In the genomic region with DNA sequence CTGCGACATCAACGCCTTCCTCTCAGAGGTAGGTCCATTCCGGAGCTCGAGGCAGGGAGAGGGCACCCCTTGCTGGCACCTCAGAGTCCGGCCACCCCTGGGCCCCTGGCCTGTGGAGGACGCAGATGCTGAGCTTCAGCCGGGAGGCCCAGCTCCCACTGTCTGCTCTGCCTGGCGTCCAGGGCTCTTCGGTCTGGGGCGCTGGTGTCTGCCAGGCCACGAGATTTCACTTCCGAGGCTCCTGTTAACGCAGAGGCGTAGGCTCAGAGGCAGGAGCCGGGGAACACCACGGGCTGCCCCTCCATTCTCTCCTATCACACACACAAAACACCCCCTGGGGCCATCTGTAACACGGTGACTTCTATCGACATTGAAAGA, we compare ENCODE assay signal across 7 cellular contexts. TPM values are rescaled to one million over a fixed set of nuclear protein-coding genes. Genes with fewer than 3 reads are reported as not detected.
"Had no signal": no experiment of that assay in that cellular context is flagged by ENCODE, and none has a peak within 500 bp of the region (broad histone marks: within the 10 kb centered on the region; RNA-seq: fewer than 3 reads in every experiment).

No MANE protein-coding gene starts in this region.

- H3K27ac Mint-ChIP-seq: GM23338, H9 had no signal

- H3K4me3 ChIP-seq: GM23338 had no signal

- H2AFZ ChIP-seq: GM23338 had no signal

- H3K4me2 ChIP-seq: GM23338 had no signal

- DNase-seq: H9, HCEC 1CT, IMR-90 had no signal

- H3K4me3 Mint-ChIP-seq: GM23338, H9 had no signal

- FAIRE-seq: H1, H54 had no signal

RNA-seq across cellular contexts. Expression of gene SLC6A18, which starts 8.3 kb away (rescaled TPM):
- total RNA-seq: GM23338, H1, H9, HT-29, IMR-90 had no signal
- polyA plus RNA-seq: GM23338, H1, IMR-90 had no signal

RNA-seq across cellular contexts. Expression of gene SLC6A19, which starts 15.5 kb away (rescaled TPM):
- total RNA-seq: GM23338, H1, H9, HT-29, IMR-90 had no signal
- polyA plus RNA-seq: GM23338, IMR-90 had no signal
